16 cellular contexts compared by ENCODE assay signal in genomic region chr6:142714956-142715355, GRCh38.
DNase-seq lines count a peak whose midpoint lies in the region; ATAC-seq and TF ChIP-seq lines count a peak whose summit lies in the region.
"Had no signal": no experiment of that assay in that cellular context is flagged by ENCODE, and none has a peak within 500 bp of the region (broad histone marks: within the 10 kb centered on the region; RNA-seq: fewer than 3 reads in every experiment).

No MANE protein-coding gene starts in this region.

- no peaks in the 10 kb centered on the region for H3K36me3 ChIP-seq in GM23338 (ENCODE audit: insufficient read depth)
- H3K36me3 ChIP-seq: BE2C had no signal

- no peak overlapping the region for H3K4me3 ChIP-seq in GM23338

- DNase-seq in GM23338 (ENCODE audit: low spot score): no peak
- peak in 4 of 61 donors; percentile 15 to 50 (median 44) for DNase-seq in caudate nucleus (lab: John Stamatoyannopoulos, UW)
- peak; percentile 38 for DNase-seq in inferior parietal cortex (ENCODE audit: extremely low spot score)
- no peak for DNase-seq in NK-92 treated with Interleukin-12 subunit alpha and Interleukin-12 subunit beta, amount 100 ng/mL, for 24 hours (lab: John Stamatoyannopoulos, UW)
- DNase-seq in NCI-H526 treated with DMSO at 0.1 percent for 48 hours (lab: John Stamatoyannopoulos, UW): no peak
- DNase-seq in stimulated activated CD4-positive, alpha-beta T cell treated with anti-CD3 and anti-CD28 coated beads, Interleukin-4, amount 100 ng/mL, for 24 hours: no peak
- DNase-seq: BE2C; CD8-positive, alpha-beta T cell; COR-L47; DMS153; DMS79 treated with DMSO at 0.1 percent for 48 hours; EL; GDM1 had no signal

- H3K9me2 ChIP-seq in GM23338 (ENCODE audit: insufficient read depth): peaks cover 10% of the 10 kb centered on the region; the same call in 1 of the 2 replicates

- H3K27ac ChIP-seq in GM23338 (ENCODE audit: low read depth) (no peak overlapping the region), caudate nucleus (ENCODE audit: low read depth, low read length) (peak overlapping the region; percentile 61)

- H3K9me3 Mint-ChIP-seq in GM23338: no peaks in the 10 kb centered on the region; the same call in 2 of the 3 replicates

- H3K4me1 ChIP-seq in GM23338 (ENCODE audit: insufficient read depth): peaks cover 11% of the 10 kb centered on the region
- H3K4me1 ChIP-seq: BE2C had no signal

- no peak overlapping the region for H3K4me2 ChIP-seq in GM23338

- ATAC-seq in GM23338 (no peak), HG02759 (IDR thresholded peaks at IDR 0.05; ENCODE audit: unreplicated experiment) (no peak)
- ATAC-seq: CD8-positive, alpha-beta T cell; HCT116 had no signal

- H3K36me3 Mint-ChIP-seq in GM23338 (ENCODE audit: low read depth): no peaks in the 10 kb centered on the region
- H3K36me3 Mint-ChIP-seq: CD14-positive monocyte had no signal

- no peak overlapping the region for H3K4me3 Mint-ChIP-seq in GM23338
- H3K4me3 Mint-ChIP-seq: CD14-positive monocyte; CD8-positive, alpha-beta T cell had no signal

- H3K79me2 ChIP-seq in GM23338 (replicated peaks; ENCODE audit: insufficient read depth): no peaks in the 10 kb centered on the region

- H3K27me3 ChIP-seq in GM23338 (ENCODE audit: insufficient read depth): no peaks in the 10 kb centered on the region
- H3K27me3 ChIP-seq: BE2C had no signal

- no peaks in the 10 kb centered on the region for H3K27me3 Mint-ChIP-seq in GM23338 (ENCODE audit: insufficient read depth, low read depth, poor library complexity)

- no peak overlapping the region for H3K27ac Mint-ChIP-seq in GM23338
- H3K27ac Mint-ChIP-seq: CD8-positive, alpha-beta T cell had no signal

- H3F3A ChIP-seq in GM23338 (replicated peaks; ENCODE audit: low read depth): 0 out of 2 replicates have a peak, but pooled peaks cover 4% of the 10 kb centered on the region

- H3K4me1 Mint-ChIP-seq in GM23338: peaks cover 13% of the 10 kb centered on the region

- H4K20me1 ChIP-seq in GM23338 (replicated peaks; ENCODE audit: insufficient read depth): no peaks in the 10 kb centered on the region

- H2AFZ ChIP-seq in GM23338: peak overlapping the region; percentile 90

- TF ChIP-seq CTCF in GM23338 (conservative IDR thresholded peaks at IDR 0.05; ENCODE audit: low read depth in 2 of 2): no peak

TF ChIP-seq in GM23338, 12 proteins besides CTCF, POLR2A, EP300 and RAD21:
- TF ChIP-seq REST (IDR thresholded peaks at IDR 0.05; ENCODE audit: unreplicated experiment) (no peak), POLR2AphosphoS5 (IDR thresholded peaks at IDR 0.05; ENCODE audit: low read depth) (no peak), STAT1 (IDR thresholded peaks at IDR 0.05; ENCODE audit: unreplicated experiment) (no peak), ETS1 (IDR thresholded peaks at IDR 0.05) (no peak), EZH2phosphoT487 (IDR thresholded peaks at IDR 0.05; ENCODE audit: unreplicated experiment) (no peak), ZNF331 (CRISPR knock-in tag; IDR thresholded peaks at IDR 0.05; ENCODE audit: low read depth) (no peak), EZH2 (IDR thresholded peaks at IDR 0.05; ENCODE audit: low read depth, unreplicated experiment) (no peak), NANOG (IDR thresholded peaks at IDR 0.05; ENCODE audit: borderline replicate concordance) (no peak), CREB1 (CRISPR knock-in tag; IDR thresholded peaks at IDR 0.05; ENCODE audit: low read depth) (no peak), JUNB (IDR thresholded peaks at IDR 0.05; ENCODE audit: unreplicated experiment) (no peak), ZNF114 (CRISPR knock-in tag; IDR thresholded peaks at IDR 0.05) (no peak)
- TF ChIP-seq, protein P1, sequence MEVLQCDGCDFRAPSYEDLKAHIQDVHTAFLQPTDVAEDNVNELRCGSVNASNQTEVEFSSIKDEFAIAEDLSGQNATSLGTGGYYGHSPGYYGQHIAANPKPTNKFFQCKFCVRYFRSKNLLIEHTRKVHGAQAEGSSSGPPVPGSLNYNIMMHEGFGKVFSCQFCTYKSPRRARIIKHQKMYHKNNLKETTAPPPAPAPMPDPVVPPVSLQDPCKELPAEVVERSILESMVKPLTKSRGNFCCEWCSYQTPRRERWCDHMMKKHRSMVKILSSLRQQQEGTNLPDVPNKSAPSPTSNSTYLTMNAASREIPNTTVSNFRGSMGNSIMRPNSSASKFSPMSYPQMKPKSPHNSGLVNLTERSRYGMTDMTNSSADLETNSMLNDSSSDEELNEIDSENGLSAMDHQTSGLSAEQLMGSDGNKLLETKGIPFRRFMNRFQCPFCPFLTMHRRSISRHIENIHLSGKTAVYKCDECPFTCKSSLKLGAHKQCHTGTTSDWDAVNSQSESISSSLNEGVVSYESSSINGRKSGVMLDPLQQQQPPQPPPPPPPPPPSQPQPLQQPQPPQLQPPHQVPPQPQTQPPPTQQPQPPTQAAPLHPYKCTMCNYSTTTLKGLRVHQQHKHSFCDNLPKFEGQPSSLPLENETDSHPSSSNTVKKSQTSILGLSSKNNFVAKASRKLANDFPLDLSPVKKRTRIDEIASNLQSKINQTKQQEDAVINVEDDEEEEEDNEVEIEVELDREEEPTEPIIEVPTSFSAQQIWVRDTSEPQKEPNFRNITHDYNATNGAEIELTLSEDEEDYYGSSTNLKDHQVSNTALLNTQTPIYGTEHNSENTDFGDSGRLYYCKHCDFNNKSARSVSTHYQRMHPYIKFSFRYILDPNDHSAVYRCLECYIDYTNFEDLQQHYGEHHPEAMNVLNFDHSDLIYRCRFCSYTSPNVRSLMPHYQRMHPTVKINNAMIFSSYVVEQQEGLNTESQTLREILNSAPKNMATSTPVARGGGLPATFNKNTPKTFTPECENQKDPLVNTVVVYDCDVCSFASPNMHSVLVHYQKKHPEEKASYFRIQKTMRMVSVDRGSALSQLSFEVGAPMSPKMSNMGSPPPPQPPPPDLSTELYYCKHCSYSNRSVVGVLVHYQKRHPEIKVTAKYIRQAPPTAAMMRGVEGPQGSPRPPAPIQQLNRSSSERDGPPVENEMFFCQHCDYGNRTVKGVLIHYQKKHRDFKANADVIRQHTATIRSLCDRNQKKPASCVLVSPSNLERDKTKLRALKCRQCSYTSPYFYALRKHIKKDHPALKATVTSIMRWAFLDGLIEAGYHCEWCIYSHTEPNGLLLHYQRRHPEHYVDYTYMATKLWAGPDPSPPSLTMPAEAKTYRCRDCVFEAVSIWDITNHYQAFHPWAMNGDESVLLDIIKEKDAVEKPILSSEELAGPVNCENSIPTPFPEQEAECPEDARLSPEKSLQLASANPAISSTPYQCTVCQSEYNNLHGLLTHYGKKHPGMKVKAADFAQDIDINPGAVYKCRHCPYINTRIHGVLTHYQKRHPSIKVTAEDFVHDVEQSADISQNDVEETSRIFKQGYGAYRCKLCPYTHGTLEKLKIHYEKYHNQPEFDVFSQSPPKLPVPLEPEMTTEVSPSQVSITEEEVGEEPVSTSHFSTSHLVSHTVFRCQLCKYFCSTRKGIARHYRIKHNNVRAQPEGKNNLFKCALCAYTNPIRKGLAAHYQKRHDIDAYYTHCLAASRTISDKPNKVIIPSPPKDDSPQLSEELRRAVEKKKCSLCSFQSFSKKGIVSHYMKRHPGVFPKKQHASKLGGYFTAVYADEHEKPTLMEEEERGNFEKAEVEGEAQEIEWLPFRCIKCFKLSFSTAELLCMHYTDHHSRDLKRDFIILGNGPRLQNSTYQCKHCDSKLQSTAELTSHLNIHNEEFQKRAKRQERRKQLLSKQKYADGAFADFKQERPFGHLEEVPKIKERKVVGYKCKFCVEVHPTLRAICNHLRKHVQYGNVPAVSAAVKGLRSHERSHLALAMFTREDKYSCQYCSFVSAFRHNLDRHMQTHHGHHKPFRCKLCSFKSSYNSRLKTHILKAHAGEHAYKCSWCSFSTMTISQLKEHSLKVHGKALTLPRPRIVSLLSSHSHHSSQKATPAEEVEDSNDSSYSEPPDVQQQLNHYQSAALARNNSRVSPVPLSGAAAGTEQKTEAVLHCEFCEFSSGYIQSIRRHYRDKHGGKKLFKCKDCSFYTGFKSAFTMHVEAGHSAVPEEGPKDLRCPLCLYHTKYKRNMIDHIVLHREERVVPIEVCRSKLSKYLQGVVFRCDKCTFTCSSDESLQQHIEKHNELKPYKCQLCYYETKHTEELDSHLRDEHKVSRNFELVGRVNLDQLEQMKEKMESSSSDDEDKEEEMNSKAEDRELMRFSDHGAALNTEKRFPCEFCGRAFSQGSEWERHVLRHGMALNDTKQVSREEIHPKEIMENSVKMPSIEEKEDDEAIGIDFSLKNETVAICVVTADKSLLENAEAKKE (CRISPR knock-in tag; IDR thresholded peaks at IDR 0.05): no peak
